ENCODE assay signal across 1 cellular context in the genomic region with DNA sequence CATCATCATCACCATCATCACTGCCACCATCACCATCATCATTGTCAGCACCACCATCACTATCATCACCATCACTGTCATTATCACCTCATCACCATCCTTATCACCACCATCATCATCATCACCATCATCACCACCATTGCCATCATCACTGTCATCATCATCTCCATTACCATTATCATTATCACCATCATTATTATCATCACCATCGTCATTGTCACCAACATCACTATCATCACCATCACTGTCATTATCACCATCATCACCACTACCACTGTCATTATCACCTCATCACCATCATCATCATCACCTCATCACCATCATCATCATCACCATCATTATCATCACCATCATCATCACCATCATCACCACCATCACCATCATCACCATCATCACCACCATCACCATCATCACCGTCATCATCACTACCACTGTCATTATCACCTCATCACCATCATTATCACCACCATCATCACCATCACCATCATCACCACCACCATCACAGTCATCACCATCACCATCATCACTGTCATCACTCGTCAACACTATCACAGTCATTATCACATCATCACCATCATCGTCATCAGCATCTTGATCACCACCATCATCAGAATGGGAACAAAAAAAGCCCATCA.
A peak's percentile ranks its signal among the peaks of the same experiment; 100 is the strongest.
TF ChIP-seq lines count a peak whose summit lies in the region.

No MANE protein-coding gene starts in this region.

TF ChIP-seq in K562, 482 proteins besides CTCF, POLR2A, EP300 and RAD21 (continued from another document and continues in another):
- TF ChIP-seq, protein P1, sequence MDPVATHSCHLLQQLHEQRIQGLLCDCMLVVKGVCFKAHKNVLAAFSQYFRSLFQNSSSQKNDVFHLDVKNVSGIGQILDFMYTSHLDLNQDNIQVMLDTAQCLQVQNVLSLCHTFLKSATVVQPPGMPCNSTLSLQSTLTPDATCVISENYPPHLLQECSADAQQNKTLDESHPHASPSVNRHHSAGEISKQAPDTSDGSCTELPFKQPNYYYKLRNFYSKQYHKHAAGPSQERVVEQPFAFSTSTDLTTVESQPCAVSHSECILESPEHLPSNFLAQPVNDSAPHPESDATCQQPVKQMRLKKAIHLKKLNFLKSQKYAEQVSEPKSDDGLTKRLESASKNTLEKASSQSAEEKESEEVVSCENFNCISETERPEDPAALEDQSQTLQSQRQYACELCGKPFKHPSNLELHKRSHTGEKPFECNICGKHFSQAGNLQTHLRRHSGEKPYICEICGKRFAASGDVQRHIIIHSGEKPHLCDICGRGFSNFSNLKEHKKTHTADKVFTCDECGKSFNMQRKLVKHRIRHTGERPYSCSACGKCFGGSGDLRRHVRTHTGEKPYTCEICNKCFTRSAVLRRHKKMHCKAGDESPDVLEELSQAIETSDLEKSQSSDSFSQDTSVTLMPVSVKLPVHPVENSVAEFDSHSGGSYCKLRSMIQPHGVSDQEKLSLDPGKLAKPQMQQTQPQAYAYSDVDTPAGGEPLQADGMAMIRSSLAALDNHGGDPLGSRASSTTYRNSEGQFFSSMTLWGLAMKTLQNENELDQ (CRISPR knock-in tag; IDR thresholded peaks at IDR 0.05; ENCODE audit: borderline replicate concordance) = no peak
- no peak for TF ChIP-seq MCM5 (IDR thresholded peaks at IDR 0.05; ENCODE audit: low read depth)
- TF ChIP-seq, protein P2, sequence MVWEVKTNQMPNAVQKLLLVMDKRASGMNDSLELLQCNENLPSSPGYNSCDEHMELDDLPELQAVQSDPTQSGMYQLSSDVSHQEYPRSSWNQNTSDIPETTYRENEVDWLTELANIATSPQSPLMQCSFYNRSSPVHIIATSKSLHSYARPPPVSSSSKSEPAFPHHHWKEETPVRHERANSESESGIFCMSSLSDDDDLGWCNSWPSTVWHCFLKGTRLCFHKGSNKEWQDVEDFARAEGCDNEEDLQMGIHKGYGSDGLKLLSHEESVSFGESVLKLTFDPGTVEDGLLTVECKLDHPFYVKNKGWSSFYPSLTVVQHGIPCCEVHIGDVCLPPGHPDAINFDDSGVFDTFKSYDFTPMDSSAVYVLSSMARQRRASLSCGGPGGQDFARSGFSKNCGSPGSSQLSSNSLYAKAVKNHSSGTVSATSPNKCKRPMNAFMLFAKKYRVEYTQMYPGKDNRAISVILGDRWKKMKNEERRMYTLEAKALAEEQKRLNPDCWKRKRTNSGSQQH (CRISPR knock-in tag; IDR thresholded peaks at IDR 0.05) = peak; percentile 67; the same call in 1 of the 2 replicates
- TF ChIP-seq DDX20 (tag; IDR thresholded peaks at IDR 0.05; ENCODE audit: low read depth) = no peak
- TF ChIP-seq SREBF1 (IDR thresholded peaks at IDR 0.05; ENCODE audit: borderline replicate concordance, low read depth, low read length) = no peak
- no peak for TF ChIP-seq NR2C2 (CRISPR knock-in tag; IDR thresholded peaks at IDR 0.05)
- no peak for TF ChIP-seq NR2C2 (tag; IDR thresholded peaks at IDR 0.05)
- TF ChIP-seq GATA2 (CRISPR knock-in tag; IDR thresholded peaks at IDR 0.05) = no peak
- TF ChIP-seq, protein P3, sequence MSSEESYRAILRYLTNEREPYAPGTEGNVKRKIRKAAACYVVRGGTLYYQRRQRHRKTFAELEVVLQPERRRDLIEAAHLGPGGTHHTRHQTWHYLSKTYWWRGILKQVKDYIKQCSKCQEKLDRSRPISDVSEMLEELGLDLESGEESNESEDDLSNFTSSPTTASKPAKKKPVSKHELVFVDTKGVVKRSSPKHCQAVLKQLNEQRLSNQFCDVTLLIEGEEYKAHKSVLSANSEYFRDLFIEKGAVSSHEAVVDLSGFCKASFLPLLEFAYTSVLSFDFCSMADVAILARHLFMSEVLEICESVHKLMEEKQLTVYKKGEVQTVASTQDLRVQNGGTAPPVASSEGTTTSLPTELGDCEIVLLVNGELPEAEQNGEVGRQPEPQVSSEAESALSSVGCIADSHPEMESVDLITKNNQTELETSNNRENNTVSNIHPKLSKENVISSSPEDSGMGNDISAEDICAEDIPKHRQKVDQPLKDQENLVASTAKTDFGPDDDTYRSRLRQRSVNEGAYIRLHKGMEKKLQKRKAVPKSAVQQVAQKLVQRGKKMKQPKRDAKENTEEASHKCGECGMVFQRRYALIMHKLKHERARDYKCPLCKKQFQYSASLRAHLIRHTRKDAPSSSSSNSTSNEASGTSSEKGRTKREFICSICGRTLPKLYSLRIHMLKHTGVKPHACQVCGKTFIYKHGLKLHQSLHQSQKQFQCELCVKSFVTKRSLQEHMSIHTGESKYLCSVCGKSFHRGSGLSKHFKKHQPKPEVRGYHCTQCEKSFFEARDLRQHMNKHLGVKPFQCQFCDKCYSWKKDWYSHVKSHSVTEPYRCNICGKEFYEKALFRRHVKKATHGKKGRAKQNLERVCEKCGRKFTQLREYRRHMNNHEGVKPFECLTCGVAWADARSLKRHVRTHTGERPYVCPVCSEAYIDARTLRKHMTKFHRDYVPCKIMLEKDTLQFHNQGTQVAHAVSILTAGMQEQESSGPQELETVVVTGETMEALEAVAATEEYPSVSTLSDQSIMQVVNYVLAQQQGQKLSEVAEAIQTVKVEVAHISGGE (CRISPR knock-in tag; IDR thresholded peaks at IDR 0.05) = no peak
- no peak for TF ChIP-seq LEF1 (IDR thresholded peaks at IDR 0.05)
- no peak for TF ChIP-seq ZBTB17 (CRISPR knock-in tag; IDR thresholded peaks at IDR 0.05)
- TF ChIP-seq ARNT (IDR thresholded peaks at IDR 0.05) = no peak
- TF ChIP-seq HDAC1 (IDR thresholded peaks at IDR 0.05) = peak in 1 of 2 experiments; percentile 39; a peak in 2 of 4 replicates
- TF ChIP-seq NCOR1 (IDR thresholded peaks at IDR 0.05) = no peak
- TF ChIP-seq NFRKB (IDR thresholded peaks at IDR 0.05; ENCODE audit: low read depth) = no peak
- TF ChIP-seq HCFC1 (IDR thresholded peaks at IDR 0.05; ENCODE audit: low read depth, low read length) = no peak
- no peak for TF ChIP-seq HMGN3 (IDR thresholded peaks at IDR 0.05; ENCODE audit: borderline replicate concordance, extremely low read depth, insufficient read length, low read depth, low read length)
- no peak for TF ChIP-seq ZNF143 (CRISPR knock-in tag; IDR thresholded peaks at IDR 0.05)
- peak; percentile 14; the same call in 1 of the 2 replicates for TF ChIP-seq MYBL2 (IDR thresholded peaks at IDR 0.05; ENCODE audit: low read depth)
- TF ChIP-seq MYBL2 (CRISPR knock-in tag; IDR thresholded peaks at IDR 0.05; ENCODE audit: borderline replicate concordance) = no peak
- TF ChIP-seq ASH1L (IDR thresholded peaks at IDR 0.05; ENCODE audit: borderline replicate concordance, low read depth, partially characterized antibody) = no peak
- TF ChIP-seq, protein P4, sequence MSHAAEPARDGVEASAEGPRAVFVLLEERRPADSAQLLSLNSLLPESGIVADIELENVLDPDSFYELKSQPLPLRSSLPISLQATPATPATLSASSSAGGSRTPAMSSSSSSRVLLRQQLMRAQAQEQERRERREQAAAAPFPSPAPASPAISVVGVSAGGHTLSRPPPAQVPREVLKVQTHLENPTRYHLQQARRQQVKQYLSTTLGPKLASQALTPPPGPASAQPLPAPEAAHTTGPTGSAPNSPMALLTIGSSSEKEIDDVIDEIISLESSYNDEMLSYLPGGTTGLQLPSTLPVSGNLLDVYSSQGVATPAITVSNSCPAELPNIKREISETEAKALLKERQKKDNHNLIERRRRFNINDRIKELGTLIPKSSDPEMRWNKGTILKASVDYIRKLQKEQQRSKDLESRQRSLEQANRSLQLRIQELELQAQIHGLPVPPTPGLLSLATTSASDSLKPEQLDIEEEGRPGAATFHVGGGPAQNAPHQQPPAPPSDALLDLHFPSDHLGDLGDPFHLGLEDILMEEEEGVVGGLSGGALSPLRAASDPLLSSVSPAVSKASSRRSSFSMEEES (CRISPR knock-in tag; IDR thresholded peaks at IDR 0.05) = no peak
- no peak for TF ChIP-seq GATAD2B (IDR thresholded peaks at IDR 0.05; ENCODE audit: borderline replicate concordance)
- TF ChIP-seq ATF1 (CRISPR knock-in tag; IDR thresholded peaks at IDR 0.05) = no peak
- TF ChIP-seq ATF1 (tag; IDR thresholded peaks at IDR 0.05) = peak; percentile 54
- no peak for TF ChIP-seq CC2D1A (IDR thresholded peaks at IDR 0.05)
- TF ChIP-seq, protein P5, sequence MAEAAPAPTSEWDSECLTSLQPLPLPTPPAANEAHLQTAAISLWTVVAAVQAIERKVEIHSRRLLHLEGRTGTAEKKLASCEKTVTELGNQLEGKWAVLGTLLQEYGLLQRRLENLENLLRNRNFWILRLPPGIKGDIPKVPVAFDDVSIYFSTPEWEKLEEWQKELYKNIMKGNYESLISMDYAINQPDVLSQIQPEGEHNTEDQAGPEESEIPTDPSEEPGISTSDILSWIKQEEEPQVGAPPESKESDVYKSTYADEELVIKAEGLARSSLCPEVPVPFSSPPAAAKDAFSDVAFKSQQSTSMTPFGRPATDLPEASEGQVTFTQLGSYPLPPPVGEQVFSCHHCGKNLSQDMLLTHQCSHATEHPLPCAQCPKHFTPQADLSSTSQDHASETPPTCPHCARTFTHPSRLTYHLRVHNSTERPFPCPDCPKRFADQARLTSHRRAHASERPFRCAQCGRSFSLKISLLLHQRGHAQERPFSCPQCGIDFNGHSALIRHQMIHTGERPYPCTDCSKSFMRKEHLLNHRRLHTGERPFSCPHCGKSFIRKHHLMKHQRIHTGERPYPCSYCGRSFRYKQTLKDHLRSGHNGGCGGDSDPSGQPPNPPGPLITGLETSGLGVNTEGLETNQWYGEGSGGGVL (CRISPR knock-in tag; IDR thresholded peaks at IDR 0.05) = no peak
- TF ChIP-seq, protein P6, sequence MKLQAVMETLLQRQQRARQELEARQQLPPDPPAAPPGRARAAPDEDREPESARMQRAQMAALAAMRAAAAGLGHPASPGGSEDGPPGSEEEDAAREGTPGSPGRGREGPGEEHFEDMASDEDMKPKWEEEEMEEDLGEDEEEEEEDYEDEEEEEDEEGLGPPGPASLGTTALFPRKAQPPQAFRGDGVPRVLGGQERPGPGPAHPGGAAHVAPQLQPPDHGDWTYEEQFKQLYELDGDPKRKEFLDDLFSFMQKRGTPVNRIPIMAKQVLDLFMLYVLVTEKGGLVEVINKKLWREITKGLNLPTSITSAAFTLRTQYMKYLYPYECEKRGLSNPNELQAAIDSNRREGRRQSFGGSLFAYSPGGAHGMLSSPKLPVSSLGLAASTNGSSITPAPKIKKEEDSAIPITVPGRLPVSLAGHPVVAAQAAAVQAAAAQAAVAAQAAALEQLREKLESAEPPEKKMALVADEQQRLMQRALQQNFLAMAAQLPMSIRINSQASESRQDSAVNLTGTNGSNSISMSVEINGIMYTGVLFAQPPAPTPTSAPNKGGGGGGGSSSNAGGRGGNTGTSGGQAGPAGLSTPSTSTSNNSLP (IDR thresholded peaks at IDR 0.05; ENCODE audit: borderline replicate concordance, low read depth, low read length) = no peak
- no peak for TF ChIP-seq CREM (IDR thresholded peaks at IDR 0.05; ENCODE audit: low read depth)
- TF ChIP-seq BRF1 (IDR thresholded peaks at IDR 0.05; ENCODE audit: borderline replicate concordance, extremely low read depth, insufficient read length) = no peak
- TF ChIP-seq, protein P7, sequence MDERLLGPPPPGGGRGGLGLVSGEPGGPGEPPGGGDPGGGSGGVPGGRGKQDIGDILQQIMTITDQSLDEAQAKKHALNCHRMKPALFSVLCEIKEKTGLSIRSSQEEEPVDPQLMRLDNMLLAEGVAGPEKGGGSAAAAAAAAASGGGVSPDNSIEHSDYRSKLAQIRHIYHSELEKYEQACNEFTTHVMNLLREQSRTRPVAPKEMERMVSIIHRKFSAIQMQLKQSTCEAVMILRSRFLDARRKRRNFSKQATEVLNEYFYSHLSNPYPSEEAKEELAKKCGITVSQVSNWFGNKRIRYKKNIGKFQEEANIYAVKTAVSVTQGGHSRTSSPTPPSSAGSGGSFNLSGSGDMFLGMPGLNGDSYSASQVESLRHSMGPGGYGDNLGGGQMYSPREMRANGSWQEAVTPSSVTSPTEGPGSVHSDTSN (CRISPR knock-in tag; IDR thresholded peaks at IDR 0.05; ENCODE audit: low read depth) = no peak
- TF ChIP-seq, protein P7 (tag; conservative IDR thresholded peaks at IDR 0.05; ENCODE audit: low read depth) = no peak
- TF ChIP-seq BHLHE40 (IDR thresholded peaks at IDR 0.05; ENCODE audit: low read length) = no peak
- no peak for TF ChIP-seq FOXM1 (IDR thresholded peaks at IDR 0.05; ENCODE audit: low read depth)
- TF ChIP-seq FOXM1 (CRISPR knock-in tag; IDR thresholded peaks at IDR 0.05; ENCODE audit: low read depth) = no peak
- TF ChIP-seq, protein P8, sequence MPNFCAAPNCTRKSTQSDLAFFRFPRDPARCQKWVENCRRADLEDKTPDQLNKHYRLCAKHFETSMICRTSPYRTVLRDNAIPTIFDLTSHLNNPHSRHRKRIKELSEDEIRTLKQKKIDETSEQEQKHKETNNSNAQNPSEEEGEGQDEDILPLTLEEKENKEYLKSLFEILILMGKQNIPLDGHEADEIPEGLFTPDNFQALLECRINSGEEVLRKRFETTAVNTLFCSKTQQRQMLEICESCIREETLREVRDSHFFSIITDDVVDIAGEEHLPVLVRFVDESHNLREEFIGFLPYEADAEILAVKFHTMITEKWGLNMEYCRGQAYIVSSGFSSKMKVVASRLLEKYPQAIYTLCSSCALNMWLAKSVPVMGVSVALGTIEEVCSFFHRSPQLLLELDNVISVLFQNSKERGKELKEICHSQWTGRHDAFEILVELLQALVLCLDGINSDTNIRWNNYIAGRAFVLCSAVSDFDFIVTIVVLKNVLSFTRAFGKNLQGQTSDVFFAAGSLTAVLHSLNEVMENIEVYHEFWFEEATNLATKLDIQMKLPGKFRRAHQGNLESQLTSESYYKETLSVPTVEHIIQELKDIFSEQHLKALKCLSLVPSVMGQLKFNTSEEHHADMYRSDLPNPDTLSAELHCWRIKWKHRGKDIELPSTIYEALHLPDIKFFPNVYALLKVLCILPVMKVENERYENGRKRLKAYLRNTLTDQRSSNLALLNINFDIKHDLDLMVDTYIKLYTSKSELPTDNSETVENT (CRISPR knock-in tag; IDR thresholded peaks at IDR 0.05) = no peak
- no peak for TF ChIP-seq KAT8 (IDR thresholded peaks at IDR 0.05; ENCODE audit: low read depth)
- no peak for TF ChIP-seq HEY1 (CRISPR knock-in tag; IDR thresholded peaks at IDR 0.05; ENCODE audit: borderline replicate concordance)
- TF ChIP-seq, protein P9, sequence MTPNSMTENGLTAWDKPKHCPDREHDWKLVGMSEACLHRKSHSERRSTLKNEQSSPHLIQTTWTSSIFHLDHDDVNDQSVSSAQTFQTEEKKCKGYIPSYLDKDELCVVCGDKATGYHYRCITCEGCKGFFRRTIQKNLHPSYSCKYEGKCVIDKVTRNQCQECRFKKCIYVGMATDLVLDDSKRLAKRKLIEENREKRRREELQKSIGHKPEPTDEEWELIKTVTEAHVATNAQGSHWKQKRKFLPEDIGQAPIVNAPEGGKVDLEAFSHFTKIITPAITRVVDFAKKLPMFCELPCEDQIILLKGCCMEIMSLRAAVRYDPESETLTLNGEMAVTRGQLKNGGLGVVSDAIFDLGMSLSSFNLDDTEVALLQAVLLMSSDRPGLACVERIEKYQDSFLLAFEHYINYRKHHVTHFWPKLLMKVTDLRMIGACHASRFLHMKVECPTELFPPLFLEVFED (CRISPR knock-in tag; conservative IDR thresholded peaks at IDR 0.05) = peak; percentile 53; the same call in 1 of the 2 replicates
- no peak for TF ChIP-seq ZC3H11A (IDR thresholded peaks at IDR 0.05; ENCODE audit: low read depth, low read length)
- no peak for TF ChIP-seq BRD9 (IDR thresholded peaks at IDR 0.05; ENCODE audit: low read depth, partially characterized antibody)
- TF ChIP-seq SOX6 (IDR thresholded peaks at IDR 0.05) = no peak
- peak; percentile 31; the same call in 1 of the 2 replicates for TF ChIP-seq PHB2 (IDR thresholded peaks at IDR 0.05; ENCODE audit: low read depth)
